Comparison of ENCODE assay signal across 9 cellular contexts in the genomic region with DNA sequence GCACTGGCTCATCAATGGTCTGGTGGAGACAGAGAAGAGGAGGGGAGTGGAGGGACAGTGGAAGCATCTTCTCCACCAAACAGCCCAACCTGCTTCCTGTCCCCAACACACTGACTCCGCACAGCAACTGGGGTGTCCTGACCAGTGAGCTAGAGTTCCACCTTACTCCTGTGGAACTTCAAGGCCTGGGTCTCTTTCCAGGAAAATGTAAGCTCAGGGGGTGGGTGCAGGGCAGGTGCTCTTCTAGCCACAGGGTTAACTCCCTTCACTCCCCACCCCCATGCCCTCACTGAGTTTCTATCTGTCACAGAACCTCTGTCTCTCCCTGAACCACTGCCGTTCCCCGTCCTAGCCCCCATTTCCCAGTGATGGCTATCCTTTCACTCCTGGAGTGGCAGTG. TPM values are rescaled to one million over a fixed set of nuclear protein-coding genes. Genes with fewer than 3 reads are reported as not detected.
DNase-seq lines count a peak whose midpoint lies in the region; FAIRE-seq and TF ChIP-seq lines count a peak whose summit lies in the region.
"Had no signal": no experiment of that assay in that cellular context is flagged by ENCODE, and none has a peak within 500 bp of the region (broad histone marks: within the 10 kb centered on the region; RNA-seq: fewer than 3 reads in every experiment).

No MANE protein-coding gene starts in this region.

- whole genome bisulfite sequencing in SK-N-SH (ENCODE audit: low lambda C conversion rate), result 92% methylated on average over 3 of the region's 3 CpGs

- peaks cover 3% of the 10 kb centered on the region for H3F3A ChIP-seq in SK-N-SH (replicated peaks; ENCODE audit: insufficient read depth)

- TF ChIP-seq CTCF in SK-N-SH (IDR thresholded peaks at IDR 0.05) (no peak), fibroblast of mammary gland (conservative IDR thresholded peaks at IDR 0.05; ENCODE audit: control insufficient read depth, insufficient read depth, low read depth, low read length) (no peak)

- H3K4me2 ChIP-seq in SK-N-SH, result peak overlapping the region; percentile 99
- H3K4me2 ChIP-seq in skeletal muscle satellite cell (ENCODE audit: low read length), result peak overlapping the region; percentile 100

- H3K27ac ChIP-seq in SK-N-SH (ENCODE audit: low read depth in 2 of 2, low read length in 1 of 2), result peak overlapping the region; percentile 71 to 77; a peak in 2 of 4 replicates

- H3K79me2 ChIP-seq in SK-N-SH (ENCODE audit: insufficient read depth), result no peaks in the 10 kb centered on the region; the same call in 1 of the 2 replicates

- H3K4me1 ChIP-seq in SK-N-SH (ENCODE audit: control insufficient read depth in 1 of 2, insufficient read depth in 2 of 2, low read depth in 1 of 2, low read length in 1 of 2) (peaks cover 8 to 29% of the 10 kb centered on the region in 2 experiments; a peak in 2 of 4 replicates), skeletal muscle satellite cell (ENCODE audit: control insufficient read depth, insufficient read depth, low read length) (peaks cover 42% of the 10 kb centered on the region)

- peak; percentile 83 for FAIRE-seq in GM19239 (lab: Jason Lieb, UNC)

- H3K9me3 ChIP-seq in SK-N-SH, result no peaks in the 10 kb centered on the region
- no peaks in the 10 kb centered on the region for H3K9me3 ChIP-seq in skeletal muscle satellite cell (replicated peaks; ENCODE audit: low read length)

- no peak for TF ChIP-seq RAD21 in SK-N-SH (IDR thresholded peaks at IDR 0.05; ENCODE audit: low read length)

- DNase-seq in GM19239 (ENCODE audit: insufficient read length, low spot score), result no peak
- peak; percentile 32 for DNase-seq in SK-N-SH
- no peak for DNase-seq in fibroblast of mammary gland (ENCODE audit: low read depth)
- DNase-seq in NCI-H2029 (lab: John Stamatoyannopoulos, UW), result no peak
- DNase-seq in COLO829 (ENCODE audit: low spot score), result no peak
- no peak for DNase-seq in GOT3 (lab: John Stamatoyannopoulos, UW)
- DNase-seq in pons (ENCODE audit: low spot score), result no peak

- H3K4me3 ChIP-seq in SK-N-SH (ENCODE audit: low read depth in 2 of 2, low read length in 1 of 2), result peak overlapping the region; percentile 69 to 78
- peak overlapping the region; percentile 75 for H3K4me3 ChIP-seq in fibroblast of mammary gland (ENCODE audit: control insufficient read depth, low read depth, low read length)
- H3K4me3 ChIP-seq in skeletal muscle satellite cell (ENCODE audit: low read length), result peak overlapping the region; percentile 99

- H3K9ac ChIP-seq in SK-N-SH, result peak overlapping the region; percentile 71
- peak overlapping the region; percentile 91 for H3K9ac ChIP-seq in skeletal muscle satellite cell (ENCODE audit: low read depth, low read length)

- H4K20me1 ChIP-seq in SK-N-SH (ENCODE audit: insufficient read depth), result no peaks in the 10 kb centered on the region

- no peak overlapping the region for H2AFZ ChIP-seq in SK-N-SH (ENCODE audit: low read depth)

- no peak for TF ChIP-seq EP300 in SK-N-SH (IDR thresholded peaks at IDR 0.05; ENCODE audit: borderline replicate concordance in 1 of 2, low read depth in 1 of 2, low read length in 1 of 2)

- H3K9me2 ChIP-seq in SK-N-SH, result no peaks in the 10 kb centered on the region

- no peaks in the 10 kb centered on the region for H3K27me3 ChIP-seq in SK-N-SH (ENCODE audit: insufficient read depth)
- no peaks in the 10 kb centered on the region for H3K27me3 ChIP-seq in skeletal muscle satellite cell (ENCODE audit: control insufficient read depth, insufficient read depth, low read length)

- H3K36me3 ChIP-seq in SK-N-SH (replicated peaks in 1 of 2; ENCODE audit: control insufficient read depth in 1 of 2, insufficient read depth in 2 of 2, low read length in 1 of 2), result no peaks in the 10 kb centered on the region
- peaks cover 5% of the 10 kb centered on the region for H3K36me3 ChIP-seq in skeletal muscle satellite cell (ENCODE audit: insufficient read depth, low read length)

- POLR2A ChIA-PET in SK-N-SH (lab: Yijun Ruan, JAX), result interaction anchor here (1.8 to 2.2 kb wide), 2 partner anchors 12 to 52 kb away, joined by 8 to 9 read pairs; a partner anchor contains a TSS

- CTCF ChIA-PET in SK-N-SH (lab: Yijun Ruan, JAX), result interaction anchor here (1.0 to 4.9 kb wide), 2 partner anchors 12 to 60 kb away, joined by 3 to 36 read pairs; a partner anchor contains a TSS

TF ChIP-seq in SK-N-SH, 30 proteins besides CTCF, POLR2A, EP300 and RAD21:
- no peak for TF ChIP-seq JUND (IDR thresholded peaks at IDR 0.05)
- TF ChIP-seq RFX5 (IDR thresholded peaks at IDR 0.05; ENCODE audit: low read length), result no peak
- no peak for TF ChIP-seq POLR2AphosphoS5 (IDR thresholded peaks at IDR 0.05; ENCODE audit: low read depth, low read length)

RNA-seq across cellular contexts. Expression of a gene that starts 0.9 kb away (rescaled TPM):
- 8.6 and 10.6 TPM in 2 replicates for polyA plus RNA-seq in SK-N-SH (2012; rRNA removed)
- polyA plus RNA-seq in SK-N-SH (2012; cell fraction: cytosol; rRNA removed), result 4.4 and 5.5 TPM in 2 replicates
- polyA plus RNA-seq in SK-N-SH (2012; cell fraction: nucleus; rRNA removed), result 17.6 and 23.1 TPM in 2 replicates
- 4.8 and 5.0 TPM in 2 replicates for total RNA-seq in skeletal muscle satellite cell (2012; rRNA removed)

RNA-seq across cellular contexts. Expression of a gene that starts 11.7 kb away (rescaled TPM):
- 28.2 and 29.6 TPM in 2 replicates for polyA plus RNA-seq in SK-N-SH (2012; rRNA removed)
- 18.6 and 24.6 TPM in 2 replicates for polyA plus RNA-seq in SK-N-SH (2012; cell fraction: cytosol; rRNA removed)
- 136 TPM in 2 replicates for polyA plus RNA-seq in SK-N-SH (2012; cell fraction: nucleus; rRNA removed)
- 9.6 and 11.4 TPM in 2 replicates for total RNA-seq in skeletal muscle satellite cell (2012; rRNA removed)

RNA-seq across cellular contexts. Expression of a gene that starts 52.4 kb away (rescaled TPM):
- polyA plus RNA-seq in SK-N-SH (2012; rRNA removed), result 39.9 and 51.0 TPM in 2 replicates
- 55.6 and 57.4 TPM in 2 replicates for polyA plus RNA-seq in SK-N-SH (2012; cell fraction: cytosol; rRNA removed)
- 19.7 and 32.5 TPM in 2 replicates for polyA plus RNA-seq in SK-N-SH (2012; cell fraction: nucleus; rRNA removed)
- total RNA-seq in skeletal muscle satellite cell (2012; rRNA removed), result 30.6 and 38.3 TPM in 2 replicates

RNA-seq across cellular contexts. Expression of a gene that starts 55.9 kb away (rescaled TPM):
- polyA plus RNA-seq in SK-N-SH (2012; rRNA removed), result 0.07 and 0.24 TPM in 2 replicates
- polyA plus RNA-seq in SK-N-SH (2012; cell fraction: cytosol; rRNA removed), result not detected in 2 replicates
- 0.61 and 0.65 TPM in 2 replicates for polyA plus RNA-seq in SK-N-SH (2012; cell fraction: nucleus; rRNA removed)
- not detected in 2 replicates for total RNA-seq in skeletal muscle satellite cell (2012; rRNA removed)
- total RNA-seq: SK-MEL-5 had no signal
